1 cellular context compared by ENCODE assay signal in the genomic region with DNA sequence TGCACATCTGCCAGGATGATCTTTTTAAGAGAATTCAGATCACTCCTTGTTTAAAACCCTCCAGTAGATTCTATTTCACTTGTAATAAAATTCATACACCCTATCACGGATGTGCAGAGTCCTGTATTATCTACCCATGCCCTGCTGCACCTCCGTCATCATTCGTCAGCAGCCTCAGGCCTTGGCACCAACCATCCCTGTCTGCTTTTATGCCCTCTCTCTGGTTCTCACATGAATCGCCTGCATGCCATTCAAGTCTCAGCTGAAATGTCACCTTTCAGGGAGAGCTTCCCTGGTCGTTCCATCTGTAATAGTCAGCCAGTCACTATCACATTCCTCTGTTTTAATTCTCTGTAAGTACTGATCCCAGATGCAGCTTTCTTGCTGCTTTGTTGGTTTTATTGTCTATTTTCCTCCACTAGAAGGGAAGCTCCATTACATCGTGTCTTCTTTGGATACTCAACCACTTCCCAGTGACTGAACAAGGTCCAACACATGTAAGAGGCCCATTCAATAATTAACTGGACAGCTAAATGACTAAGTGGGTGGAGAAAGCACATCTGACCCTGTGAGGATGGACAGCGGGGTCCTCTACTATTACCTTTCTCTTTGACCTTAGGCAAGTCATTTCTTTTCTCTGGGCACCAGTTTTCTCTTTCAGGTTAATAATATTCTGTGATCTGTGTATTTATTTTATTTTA.
TF ChIP-seq lines count a peak whose summit lies in the region.

No MANE protein-coding gene starts in this region.

TF ChIP-seq in GM23338, 12 proteins besides CTCF, POLR2A, EP300 and RAD21 (continued from another document):
- TF ChIP-seq, protein P1, sequence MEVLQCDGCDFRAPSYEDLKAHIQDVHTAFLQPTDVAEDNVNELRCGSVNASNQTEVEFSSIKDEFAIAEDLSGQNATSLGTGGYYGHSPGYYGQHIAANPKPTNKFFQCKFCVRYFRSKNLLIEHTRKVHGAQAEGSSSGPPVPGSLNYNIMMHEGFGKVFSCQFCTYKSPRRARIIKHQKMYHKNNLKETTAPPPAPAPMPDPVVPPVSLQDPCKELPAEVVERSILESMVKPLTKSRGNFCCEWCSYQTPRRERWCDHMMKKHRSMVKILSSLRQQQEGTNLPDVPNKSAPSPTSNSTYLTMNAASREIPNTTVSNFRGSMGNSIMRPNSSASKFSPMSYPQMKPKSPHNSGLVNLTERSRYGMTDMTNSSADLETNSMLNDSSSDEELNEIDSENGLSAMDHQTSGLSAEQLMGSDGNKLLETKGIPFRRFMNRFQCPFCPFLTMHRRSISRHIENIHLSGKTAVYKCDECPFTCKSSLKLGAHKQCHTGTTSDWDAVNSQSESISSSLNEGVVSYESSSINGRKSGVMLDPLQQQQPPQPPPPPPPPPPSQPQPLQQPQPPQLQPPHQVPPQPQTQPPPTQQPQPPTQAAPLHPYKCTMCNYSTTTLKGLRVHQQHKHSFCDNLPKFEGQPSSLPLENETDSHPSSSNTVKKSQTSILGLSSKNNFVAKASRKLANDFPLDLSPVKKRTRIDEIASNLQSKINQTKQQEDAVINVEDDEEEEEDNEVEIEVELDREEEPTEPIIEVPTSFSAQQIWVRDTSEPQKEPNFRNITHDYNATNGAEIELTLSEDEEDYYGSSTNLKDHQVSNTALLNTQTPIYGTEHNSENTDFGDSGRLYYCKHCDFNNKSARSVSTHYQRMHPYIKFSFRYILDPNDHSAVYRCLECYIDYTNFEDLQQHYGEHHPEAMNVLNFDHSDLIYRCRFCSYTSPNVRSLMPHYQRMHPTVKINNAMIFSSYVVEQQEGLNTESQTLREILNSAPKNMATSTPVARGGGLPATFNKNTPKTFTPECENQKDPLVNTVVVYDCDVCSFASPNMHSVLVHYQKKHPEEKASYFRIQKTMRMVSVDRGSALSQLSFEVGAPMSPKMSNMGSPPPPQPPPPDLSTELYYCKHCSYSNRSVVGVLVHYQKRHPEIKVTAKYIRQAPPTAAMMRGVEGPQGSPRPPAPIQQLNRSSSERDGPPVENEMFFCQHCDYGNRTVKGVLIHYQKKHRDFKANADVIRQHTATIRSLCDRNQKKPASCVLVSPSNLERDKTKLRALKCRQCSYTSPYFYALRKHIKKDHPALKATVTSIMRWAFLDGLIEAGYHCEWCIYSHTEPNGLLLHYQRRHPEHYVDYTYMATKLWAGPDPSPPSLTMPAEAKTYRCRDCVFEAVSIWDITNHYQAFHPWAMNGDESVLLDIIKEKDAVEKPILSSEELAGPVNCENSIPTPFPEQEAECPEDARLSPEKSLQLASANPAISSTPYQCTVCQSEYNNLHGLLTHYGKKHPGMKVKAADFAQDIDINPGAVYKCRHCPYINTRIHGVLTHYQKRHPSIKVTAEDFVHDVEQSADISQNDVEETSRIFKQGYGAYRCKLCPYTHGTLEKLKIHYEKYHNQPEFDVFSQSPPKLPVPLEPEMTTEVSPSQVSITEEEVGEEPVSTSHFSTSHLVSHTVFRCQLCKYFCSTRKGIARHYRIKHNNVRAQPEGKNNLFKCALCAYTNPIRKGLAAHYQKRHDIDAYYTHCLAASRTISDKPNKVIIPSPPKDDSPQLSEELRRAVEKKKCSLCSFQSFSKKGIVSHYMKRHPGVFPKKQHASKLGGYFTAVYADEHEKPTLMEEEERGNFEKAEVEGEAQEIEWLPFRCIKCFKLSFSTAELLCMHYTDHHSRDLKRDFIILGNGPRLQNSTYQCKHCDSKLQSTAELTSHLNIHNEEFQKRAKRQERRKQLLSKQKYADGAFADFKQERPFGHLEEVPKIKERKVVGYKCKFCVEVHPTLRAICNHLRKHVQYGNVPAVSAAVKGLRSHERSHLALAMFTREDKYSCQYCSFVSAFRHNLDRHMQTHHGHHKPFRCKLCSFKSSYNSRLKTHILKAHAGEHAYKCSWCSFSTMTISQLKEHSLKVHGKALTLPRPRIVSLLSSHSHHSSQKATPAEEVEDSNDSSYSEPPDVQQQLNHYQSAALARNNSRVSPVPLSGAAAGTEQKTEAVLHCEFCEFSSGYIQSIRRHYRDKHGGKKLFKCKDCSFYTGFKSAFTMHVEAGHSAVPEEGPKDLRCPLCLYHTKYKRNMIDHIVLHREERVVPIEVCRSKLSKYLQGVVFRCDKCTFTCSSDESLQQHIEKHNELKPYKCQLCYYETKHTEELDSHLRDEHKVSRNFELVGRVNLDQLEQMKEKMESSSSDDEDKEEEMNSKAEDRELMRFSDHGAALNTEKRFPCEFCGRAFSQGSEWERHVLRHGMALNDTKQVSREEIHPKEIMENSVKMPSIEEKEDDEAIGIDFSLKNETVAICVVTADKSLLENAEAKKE (CRISPR knock-in tag; IDR thresholded peaks at IDR 0.05): no peak
- TF ChIP-seq, protein P2, sequence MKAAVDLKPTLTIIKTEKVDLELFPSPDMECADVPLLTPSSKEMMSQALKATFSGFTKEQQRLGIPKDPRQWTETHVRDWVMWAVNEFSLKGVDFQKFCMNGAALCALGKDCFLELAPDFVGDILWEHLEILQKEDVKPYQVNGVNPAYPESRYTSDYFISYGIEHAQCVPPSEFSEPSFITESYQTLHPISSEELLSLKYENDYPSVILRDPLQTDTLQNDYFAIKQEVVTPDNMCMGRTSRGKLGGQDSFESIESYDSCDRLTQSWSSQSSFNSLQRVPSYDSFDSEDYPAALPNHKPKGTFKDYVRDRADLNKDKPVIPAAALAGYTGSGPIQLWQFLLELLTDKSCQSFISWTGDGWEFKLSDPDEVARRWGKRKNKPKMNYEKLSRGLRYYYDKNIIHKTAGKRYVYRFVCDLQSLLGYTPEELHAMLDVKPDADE (IDR thresholded peaks at IDR 0.05): no peak
- TF ChIP-seq CREB1 (CRISPR knock-in tag; IDR thresholded peaks at IDR 0.05; ENCODE audit: low read depth): no peak
- TF ChIP-seq ZNF331 (CRISPR knock-in tag; IDR thresholded peaks at IDR 0.05; ENCODE audit: low read depth): no peak
- TF ChIP-seq EZH2phosphoT487 (IDR thresholded peaks at IDR 0.05; ENCODE audit: unreplicated experiment): no peak
- TF ChIP-seq, protein P3, sequence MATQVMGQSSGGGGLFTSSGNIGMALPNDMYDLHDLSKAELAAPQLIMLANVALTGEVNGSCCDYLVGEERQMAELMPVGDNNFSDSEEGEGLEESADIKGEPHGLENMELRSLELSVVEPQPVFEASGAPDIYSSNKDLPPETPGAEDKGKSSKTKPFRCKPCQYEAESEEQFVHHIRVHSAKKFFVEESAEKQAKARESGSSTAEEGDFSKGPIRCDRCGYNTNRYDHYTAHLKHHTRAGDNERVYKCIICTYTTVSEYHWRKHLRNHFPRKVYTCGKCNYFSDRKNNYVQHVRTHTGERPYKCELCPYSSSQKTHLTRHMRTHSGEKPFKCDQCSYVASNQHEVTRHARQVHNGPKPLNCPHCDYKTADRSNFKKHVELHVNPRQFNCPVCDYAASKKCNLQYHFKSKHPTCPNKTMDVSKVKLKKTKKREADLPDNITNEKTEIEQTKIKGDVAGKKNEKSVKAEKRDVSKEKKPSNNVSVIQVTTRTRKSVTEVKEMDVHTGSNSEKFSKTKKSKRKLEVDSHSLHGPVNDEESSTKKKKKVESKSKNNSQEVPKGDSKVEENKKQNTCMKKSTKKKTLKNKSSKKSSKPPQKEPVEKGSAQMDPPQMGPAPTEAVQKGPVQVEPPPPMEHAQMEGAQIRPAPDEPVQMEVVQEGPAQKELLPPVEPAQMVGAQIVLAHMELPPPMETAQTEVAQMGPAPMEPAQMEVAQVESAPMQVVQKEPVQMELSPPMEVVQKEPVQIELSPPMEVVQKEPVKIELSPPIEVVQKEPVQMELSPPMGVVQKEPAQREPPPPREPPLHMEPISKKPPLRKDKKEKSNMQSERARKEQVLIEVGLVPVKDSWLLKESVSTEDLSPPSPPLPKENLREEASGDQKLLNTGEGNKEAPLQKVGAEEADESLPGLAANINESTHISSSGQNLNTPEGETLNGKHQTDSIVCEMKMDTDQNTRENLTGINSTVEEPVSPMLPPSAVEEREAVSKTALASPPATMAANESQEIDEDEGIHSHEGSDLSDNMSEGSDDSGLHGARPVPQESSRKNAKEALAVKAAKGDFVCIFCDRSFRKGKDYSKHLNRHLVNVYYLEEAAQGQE (IDR thresholded peaks at IDR 0.05; ENCODE audit: unreplicated experiment): no peak
- no peak for TF ChIP-seq NANOG (IDR thresholded peaks at IDR 0.05; ENCODE audit: borderline replicate concordance)
- no peak for TF ChIP-seq POLR2AphosphoS5 (IDR thresholded peaks at IDR 0.05; ENCODE audit: low read depth)
- no peak for TF ChIP-seq EZH2 (IDR thresholded peaks at IDR 0.05; ENCODE audit: low read depth, unreplicated experiment)
